In genomic region chr11:83569134-83569805, GRCh38 we compare ENCODE assay signal across 24 cellular contexts.
"Had no signal": no experiment of that assay in that cellular context is flagged by ENCODE, and none has a peak within 500 bp of the region (broad histone marks: within the 10 kb centered on the region; RNA-seq: fewer than 3 reads in every experiment).

No MANE protein-coding gene starts in this region.

- H3K27me3 ChIP-seq: neutrophil, pancreas, tibial nerve had no signal

- H3K4me1 ChIP-seq: left ventricle myocardium inferior, psoas muscle, tibial nerve had no signal

- H3K27ac ChIP-seq: left ventricle myocardium inferior, neutrophil, pancreas, psoas muscle, tibial nerve, WERI-Rb-1 had no signal

- H3K4me3 Mint-ChIP-seq: activated CD4-positive, alpha-beta T cell treated with anti-CD3 and anti-CD28 coated beads, Interleukin-2, amount 10 ng/mL, durations not matched to agents 7 days and 5 days; activated CD8-positive, alpha-beta memory T cell treated with anti-CD3 and anti-CD28 coated beads, Interleukin-2, amount 10 ng/mL, durations not matched to agents 7 days and 5 days; activated CD8-positive, alpha-beta T cell treated with anti-CD3 and anti-CD28 coated beads for 36 hours; activated naive CD8-positive, alpha-beta T cell; effector memory CD8-positive, alpha-beta T cell; mesothelial cell of epicardium; natural killer cell; T-cell; T-helper 2 cell treated with Interferon-gamma antibody and Interleukin-4, amounts not matched to agents 5 μg/mL and 100 μg/mL, for 36 hours had no signal

- H3K9me3 ChIP-seq: left ventricle myocardium inferior, neutrophil, pancreas, psoas muscle, tibial nerve had no signal

- H3K27ac Mint-ChIP-seq: activated CD4-positive, alpha-beta T cell treated with anti-CD3 and anti-CD28 coated beads, Interleukin-2, amount 10 ng/mL, durations not matched to agents 7 days and 5 days; activated CD8-positive, alpha-beta memory T cell treated with anti-CD3 and anti-CD28 coated beads, Interleukin-2, amount 10 ng/mL, durations not matched to agents 7 days and 5 days; activated CD8-positive, alpha-beta T cell treated with anti-CD3 and anti-CD28 coated beads for 36 hours; activated naive CD8-positive, alpha-beta T cell; effector memory CD8-positive, alpha-beta T cell; natural killer cell; T-cell; T-helper 2 cell treated with Interferon-gamma antibody and Interleukin-4, amounts not matched to agents 5 μg/mL and 100 μg/mL, for 36 hours had no signal

- H3K9me3 Mint-ChIP-seq: activated CD4-positive, alpha-beta T cell treated with anti-CD3 and anti-CD28 coated beads, Interleukin-2, amount 10 ng/mL, durations not matched to agents 7 days and 5 days; activated CD8-positive, alpha-beta T cell treated with anti-CD3 and anti-CD28 coated beads for 36 hours; mesothelial cell of epicardium; T-helper 2 cell treated with Interferon-gamma antibody and Interleukin-4, amounts not matched to agents 5 μg/mL and 100 μg/mL, for 36 hours had no signal

- H3K36me3 ChIP-seq: left ventricle myocardium inferior, neutrophil, pancreas, tibial nerve, WERI-Rb-1 had no signal

- H3K4me3 ChIP-seq: left ventricle myocardium inferior, pancreas, psoas muscle, tibial nerve had no signal

- DNase-seq: activated CD4-positive, alpha-beta T cell treated with anti-CD3 and anti-CD28 coated beads, Interleukin-2, amount 10 ng/mL, durations not matched to agents 7 days and 5 days; activated CD4-positive, CD25-positive, alpha-beta regulatory T cell treated with anti-CD3 and anti-CD28 coated beads, Interleukin-2, amount 50 U/mL, for 72 hours; activated CD8-positive, alpha-beta memory T cell treated with anti-CD3 and anti-CD28 coated beads, Interleukin-2, amount 10 ng/mL, durations not matched to agents 7 days and 5 days; activated CD8-positive, alpha-beta T cell treated with anti-CD3 and anti-CD28 coated beads for 36 hours; activated gamma-delta T cell treated with Interleukin-2 at 50 U/mL for 16 hours; activated T-cell treated with anti-CD3 and anti-CD28 coated beads for 4 hours; amniotic stem cell; effector memory CD8-positive, alpha-beta T cell; left ventricle myocardium inferior; natural killer cell; pancreas; psoas muscle; right cardiac atrium; stimulated activated CD4-positive, alpha-beta T cell treated with anti-CD3 and anti-CD28 coated beads, Interleukin-12 subunit alpha, Interleukin-12 subunit beta, amount 100 ng/mL, for 4 hours; stimulated activated CD4-positive, alpha-beta T cell treated with anti-CD3 and anti-CD28 coated beads, Interleukin-4, amount 100 ng/mL, for 4 hours; stimulated activated naive CD8-positive, alpha-beta T cell treated with anti-CD3 and anti-CD28 coated beads, Interleukin-15, Interleukin-2, amounts not matched to agents 100 U/mL and 50 U/mL, for 24 hours; T-cell; WERI-Rb-1 had no signal

- ATAC-seq: activated CD8-positive, alpha-beta memory T cell treated with anti-CD3 and anti-CD28 coated beads, Interleukin-2, amount 10 ng/mL, durations not matched to agents 7 days and 5 days; activated CD8-positive, alpha-beta T cell treated with anti-CD3 and anti-CD28 coated beads for 36 hours; effector memory CD8-positive, alpha-beta T cell; esophagus mucosa; natural killer cell; pancreas; psoas muscle; right cardiac atrium; stimulated activated naive CD8-positive, alpha-beta T cell treated with anti-CD3 and anti-CD28 coated beads, Interleukin-15, Interleukin-2, amounts not matched to agents 100 U/mL and 50 U/mL, for 24 hours; T-cell had no signal

- H3K4me1 Mint-ChIP-seq: activated CD4-positive, alpha-beta T cell treated with anti-CD3 and anti-CD28 coated beads, Interleukin-2, amount 10 ng/mL, durations not matched to agents 7 days and 5 days; activated CD8-positive, alpha-beta memory T cell treated with anti-CD3 and anti-CD28 coated beads, Interleukin-2, amount 10 ng/mL, durations not matched to agents 7 days and 5 days; natural killer cell; T-cell had no signal

- H3K36me3 Mint-ChIP-seq: activated CD8-positive, alpha-beta memory T cell treated with anti-CD3 and anti-CD28 coated beads, Interleukin-2, amount 10 ng/mL, durations not matched to agents 7 days and 5 days; activated naive CD8-positive, alpha-beta T cell; mesothelial cell of epicardium; natural killer cell; T-cell had no signal
